In the genomic region with DNA sequence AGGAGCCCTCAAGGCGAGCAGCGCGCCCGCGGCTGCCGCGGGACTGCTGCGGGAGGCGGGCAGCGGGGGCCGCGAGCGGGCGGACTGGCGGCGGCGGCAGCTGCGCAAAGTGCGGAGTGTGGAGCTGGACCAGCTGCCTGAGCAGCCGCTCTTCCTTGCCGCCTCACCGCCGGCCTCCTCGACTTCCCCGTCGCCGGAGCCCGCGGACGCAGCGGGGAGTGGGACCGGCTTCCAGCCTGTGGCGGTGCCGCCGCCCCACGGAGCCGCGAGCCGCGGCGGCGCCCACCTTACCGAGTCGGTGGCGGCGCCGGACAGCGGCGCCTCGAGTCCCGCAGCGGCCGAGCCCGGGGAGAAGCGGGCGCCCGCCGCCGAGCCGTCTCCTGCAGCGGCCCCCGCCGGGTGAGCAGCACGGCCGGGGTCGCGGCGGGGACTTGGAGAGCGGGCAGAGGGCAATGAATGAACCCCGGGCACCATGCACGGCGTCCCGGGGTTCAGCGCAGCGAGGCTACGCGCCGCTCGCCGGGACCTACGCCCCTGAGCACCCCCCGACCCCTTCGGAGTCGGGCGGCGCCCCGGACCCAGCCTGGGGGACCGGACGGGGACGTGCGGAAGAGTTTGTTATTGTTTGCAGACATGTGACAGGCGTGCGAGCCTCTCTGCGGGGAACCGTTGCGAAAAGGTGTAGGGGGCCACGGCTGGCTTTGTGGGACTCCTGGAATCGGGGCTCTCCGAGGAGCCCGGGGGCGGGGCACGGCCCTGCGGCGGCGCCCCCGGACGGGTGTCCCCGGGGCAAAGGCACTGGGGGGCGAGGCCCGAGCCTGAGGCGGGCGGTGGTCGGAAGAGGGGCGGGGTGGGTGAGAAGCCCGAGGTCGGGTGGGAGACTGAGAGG, we compare ENCODE assay signal across 1 cellular context.
A peak's percentile ranks its signal among the peaks of the same experiment; 100 is the strongest.
TF ChIP-seq lines count a peak whose summit lies in the region.

No MANE protein-coding gene starts in this region.

TF ChIP-seq in HepG2, 621 proteins besides CTCF, POLR2A, EP300 and RAD21 (continued from another document):
- TF ChIP-seq PITX1 (CRISPR knock-in tag; IDR thresholded peaks at IDR 0.05) (no peak), ZFYVE20 (CRISPR knock-in tag; IDR thresholded peaks at IDR 0.05; ENCODE audit: borderline replicate concordance, low read depth) (no peak), PCBP2 (optimal IDR thresholded peaks at IDR 0.05; ENCODE audit: low read depth, low read length, poor library complexity, severe bottlenecking) (no peak), ZNF572 (CRISPR knock-in tag; IDR thresholded peaks at IDR 0.05) (no peak), ZNF10 (CRISPR knock-in tag; IDR thresholded peaks at IDR 0.05; ENCODE audit: borderline replicate concordance, low read depth) (no peak), AGO1 (IDR thresholded peaks at IDR 0.05; ENCODE audit: low read depth, low read length, poor library complexity, severe bottlenecking) (peak; percentile 5), ONECUT2 (CRISPR knock-in tag; IDR thresholded peaks at IDR 0.05) (no peak)
- TF ChIP-seq, protein P1, sequence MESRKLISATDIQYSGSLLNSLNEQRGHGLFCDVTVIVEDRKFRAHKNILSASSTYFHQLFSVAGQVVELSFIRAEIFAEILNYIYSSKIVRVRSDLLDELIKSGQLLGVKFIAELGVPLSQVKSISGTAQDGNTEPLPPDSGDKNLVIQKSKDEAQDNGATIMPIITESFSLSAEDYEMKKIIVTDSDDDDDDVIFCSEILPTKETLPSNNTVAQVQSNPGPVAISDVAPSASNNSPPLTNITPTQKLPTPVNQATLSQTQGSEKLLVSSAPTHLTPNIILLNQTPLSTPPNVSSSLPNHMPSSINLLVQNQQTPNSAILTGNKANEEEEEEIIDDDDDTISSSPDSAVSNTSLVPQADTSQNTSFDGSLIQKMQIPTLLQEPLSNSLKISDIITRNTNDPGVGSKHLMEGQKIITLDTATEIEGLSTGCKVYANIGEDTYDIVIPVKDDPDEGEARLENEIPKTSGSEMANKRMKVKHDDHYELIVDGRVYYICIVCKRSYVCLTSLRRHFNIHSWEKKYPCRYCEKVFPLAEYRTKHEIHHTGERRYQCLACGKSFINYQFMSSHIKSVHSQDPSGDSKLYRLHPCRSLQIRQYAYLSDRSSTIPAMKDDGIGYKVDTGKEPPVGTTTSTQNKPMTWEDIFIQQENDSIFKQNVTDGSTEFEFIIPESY (CRISPR knock-in tag; IDR thresholded peaks at IDR 0.05): no peak
- TF ChIP-seq, protein P2, sequence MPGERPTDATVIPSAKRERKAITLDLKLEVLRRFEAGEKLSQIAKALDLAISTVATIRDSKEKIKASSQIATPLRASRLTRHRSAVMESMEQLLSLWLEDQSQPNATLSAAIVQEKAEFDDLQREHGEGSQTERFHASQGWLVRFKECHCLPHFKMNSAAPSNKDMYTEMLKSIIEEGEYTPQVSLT (CRISPR knock-in tag; IDR thresholded peaks at IDR 0.05; ENCODE audit: borderline replicate concordance, low read depth): no peak
- TF ChIP-seq, protein P3, sequence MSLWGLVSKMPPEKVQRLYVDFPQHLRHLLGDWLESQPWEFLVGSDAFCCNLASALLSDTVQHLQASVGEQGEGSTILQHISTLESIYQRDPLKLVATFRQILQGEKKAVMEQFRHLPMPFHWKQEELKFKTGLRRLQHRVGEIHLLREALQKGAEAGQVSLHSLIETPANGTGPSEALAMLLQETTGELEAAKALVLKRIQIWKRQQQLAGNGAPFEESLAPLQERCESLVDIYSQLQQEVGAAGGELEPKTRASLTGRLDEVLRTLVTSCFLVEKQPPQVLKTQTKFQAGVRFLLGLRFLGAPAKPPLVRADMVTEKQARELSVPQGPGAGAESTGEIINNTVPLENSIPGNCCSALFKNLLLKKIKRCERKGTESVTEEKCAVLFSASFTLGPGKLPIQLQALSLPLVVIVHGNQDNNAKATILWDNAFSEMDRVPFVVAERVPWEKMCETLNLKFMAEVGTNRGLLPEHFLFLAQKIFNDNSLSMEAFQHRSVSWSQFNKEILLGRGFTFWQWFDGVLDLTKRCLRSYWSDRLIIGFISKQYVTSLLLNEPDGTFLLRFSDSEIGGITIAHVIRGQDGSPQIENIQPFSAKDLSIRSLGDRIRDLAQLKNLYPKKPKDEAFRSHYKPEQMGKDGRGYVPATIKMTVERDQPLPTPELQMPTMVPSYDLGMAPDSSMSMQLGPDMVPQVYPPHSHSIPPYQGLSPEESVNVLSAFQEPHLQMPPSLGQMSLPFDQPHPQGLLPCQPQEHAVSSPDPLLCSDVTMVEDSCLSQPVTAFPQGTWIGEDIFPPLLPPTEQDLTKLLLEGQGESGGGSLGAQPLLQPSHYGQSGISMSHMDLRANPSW (CRISPR knock-in tag; IDR thresholded peaks at IDR 0.05; ENCODE audit: borderline replicate concordance): no peak
- TF ChIP-seq, protein P4, sequence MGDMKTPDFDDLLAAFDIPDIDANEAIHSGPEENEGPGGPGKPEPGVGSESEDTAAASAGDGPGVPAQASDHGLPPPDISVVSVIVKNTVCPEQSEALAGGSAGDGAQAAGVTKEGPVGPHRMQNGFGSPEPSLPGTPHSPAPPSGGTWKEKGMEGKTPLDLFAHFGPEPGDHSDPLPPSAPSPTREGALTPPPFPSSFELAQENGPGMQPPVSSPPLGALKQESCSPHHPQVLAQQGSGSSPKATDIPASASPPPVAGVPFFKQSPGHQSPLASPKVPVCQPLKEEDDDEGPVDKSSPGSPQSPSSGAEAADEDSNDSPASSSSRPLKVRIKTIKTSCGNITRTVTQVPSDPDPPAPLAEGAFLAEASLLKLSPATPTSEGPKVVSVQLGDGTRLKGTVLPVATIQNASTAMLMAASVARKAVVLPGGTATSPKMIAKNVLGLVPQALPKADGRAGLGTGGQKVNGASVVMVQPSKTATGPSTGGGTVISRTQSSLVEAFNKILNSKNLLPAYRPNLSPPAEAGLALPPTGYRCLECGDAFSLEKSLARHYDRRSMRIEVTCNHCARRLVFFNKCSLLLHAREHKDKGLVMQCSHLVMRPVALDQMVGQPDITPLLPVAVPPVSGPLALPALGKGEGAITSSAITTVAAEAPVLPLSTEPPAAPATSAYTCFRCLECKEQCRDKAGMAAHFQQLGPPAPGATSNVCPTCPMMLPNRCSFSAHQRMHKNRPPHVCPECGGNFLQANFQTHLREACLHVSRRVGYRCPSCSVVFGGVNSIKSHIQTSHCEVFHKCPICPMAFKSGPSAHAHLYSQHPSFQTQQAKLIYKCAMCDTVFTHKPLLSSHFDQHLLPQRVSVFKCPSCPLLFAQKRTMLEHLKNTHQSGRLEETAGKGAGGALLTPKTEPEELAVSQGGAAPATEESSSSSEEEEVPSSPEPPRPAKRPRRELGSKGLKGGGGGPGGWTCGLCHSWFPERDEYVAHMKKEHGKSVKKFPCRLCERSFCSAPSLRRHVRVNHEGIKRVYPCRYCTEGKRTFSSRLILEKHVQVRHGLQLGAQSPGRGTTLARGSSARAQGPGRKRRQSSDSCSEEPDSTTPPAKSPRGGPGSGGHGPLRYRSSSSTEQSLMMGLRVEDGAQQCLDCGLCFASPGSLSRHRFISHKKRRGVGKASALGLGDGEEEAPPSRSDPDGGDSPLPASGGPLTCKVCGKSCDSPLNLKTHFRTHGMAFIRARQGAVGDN (CRISPR knock-in tag; IDR thresholded peaks at IDR 0.05): no peak
- TF ChIP-seq, protein P5, sequence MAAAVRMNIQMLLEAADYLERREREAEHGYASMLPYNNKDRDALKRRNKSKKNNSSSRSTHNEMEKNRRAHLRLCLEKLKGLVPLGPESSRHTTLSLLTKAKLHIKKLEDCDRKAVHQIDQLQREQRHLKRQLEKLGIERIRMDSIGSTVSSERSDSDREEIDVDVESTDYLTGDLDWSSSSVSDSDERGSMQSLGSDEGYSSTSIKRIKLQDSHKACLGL (CRISPR knock-in tag; IDR thresholded peaks at IDR 0.05): no peak
